In genomic region chr10:112024079-112024478, GRCh38 we compare ENCODE assay signal across 21 cellular contexts.
DNase-seq lines count a peak whose midpoint lies in the region; ATAC-seq, FAIRE-seq and TF ChIP-seq lines count a peak whose summit lies in the region.
"Had no signal": no experiment of that assay in that cellular context is flagged by ENCODE, and none has a peak within 500 bp of the region (broad histone marks: within the 10 kb centered on the region; RNA-seq: fewer than 3 reads in every experiment).

No MANE protein-coding gene starts in this region.

- no peak for TF ChIP-seq RAD21 in A549 (conservative IDR thresholded peaks at IDR 0.05 in 1 of 2, IDR thresholded peaks at IDR 0.05 in 1 of 2)
- TF ChIP-seq RAD21 in IMR-90 (IDR thresholded peaks at IDR 0.05; ENCODE audit: low read length), result no peak

- no peaks in the 10 kb centered on the region for H3K4me1 ChIP-seq in A549
- no peaks in the 10 kb centered on the region for H3K4me1 ChIP-seq in IMR-90 (ENCODE audit: control insufficient read depth, insufficient read depth, low read length)
- H3K4me1 ChIP-seq: BLaER1 treated with 17β-estradiol and CSF1 and Interleukin-3, amounts not matched to agents 10 nM and 100 nM; Caco-2 had no signal

- H3K14ac ChIP-seq in IMR-90 (replicated peaks; ENCODE audit: low read depth, low read length), result no peak overlapping the region

- no peaks in the 10 kb centered on the region for H4K20me1 ChIP-seq in IMR-90 (ENCODE audit: insufficient read depth, low read length)
- H4K20me1 ChIP-seq: BLaER1 treated with 17β-estradiol and CSF1 and Interleukin-3, amounts not matched to agents 10 nM and 100 nM had no signal

- H3K36me3 Mint-ChIP-seq in stimulated activated effector memory CD8-positive, alpha-beta T cell treated with anti-CD3 and anti-CD28 coated beads, Interleukin-12 subunit alpha, Interleukin-12 subunit beta, amount 100 ng/mL, for 72 hours, result no peaks in the 10 kb centered on the region
- H3K36me3 Mint-ChIP-seq in T-helper 17 cell (ENCODE audit: low read depth), result no peaks in the 10 kb centered on the region
- H3K36me3 Mint-ChIP-seq: CD8-positive, alpha-beta T cell had no signal

- H3K4me2 ChIP-seq in A549 (no peak overlapping the region), IMR-90 (ENCODE audit: low read depth, low read length) (no peak overlapping the region)
- H3K4me2 ChIP-seq: BLaER1 treated with 17β-estradiol and CSF1 and Interleukin-3, amounts not matched to agents 10 nM and 100 nM had no signal

- BruUV-seq in IMR-90 (replicated peaks; lab: Mats Ljungman, UMichigan), result no TSS peak

- H2AK5ac ChIP-seq in IMR-90 (ENCODE audit: low read depth, low read length), result no peak overlapping the region

- H3K27me3 ChIP-seq in IMR-90 (ENCODE audit: control insufficient read depth, insufficient read depth, low read length), result no peaks in the 10 kb centered on the region
- H3K27me3 ChIP-seq: BLaER1 treated with 17β-estradiol and CSF1 and Interleukin-3, amounts not matched to agents 10 nM and 100 nM had no signal

- no peaks in the 10 kb centered on the region for H3K79me1 ChIP-seq in IMR-90 (ENCODE audit: low read depth in 1 of 2, low read length in 2 of 2)

- H3K9me3 Mint-ChIP-seq in stimulated activated effector memory CD8-positive, alpha-beta T cell treated with anti-CD3 and anti-CD28 coated beads, Interleukin-12 subunit alpha, Interleukin-12 subunit beta, amount 100 ng/mL, for 72 hours, result peaks cover 5% of the 10 kb centered on the region
- H3K9me3 Mint-ChIP-seq: CD4-positive, alpha-beta T cell had no signal

- H3K23ac ChIP-seq in IMR-90 (ENCODE audit: low read depth, low read length), result no peak overlapping the region

- H2AFZ ChIP-seq in IMR-90 (replicated peaks; ENCODE audit: low read length, poor library complexity), result no peak overlapping the region

- dilution Hi-C loops in IMR-90 (cut with HindIII; ENCODE audit: low sequenced_read_pairs, unreplicated experiment), result no loop called here

- H3K56ac ChIP-seq in IMR-90 (ENCODE audit: extremely low read depth, insufficient read depth, low read length), result no peak overlapping the region

- TF ChIP-seq CTCF in A549 (IDR thresholded peaks at IDR 0.05) (no peak), IMR-90 (conservative IDR thresholded peaks at IDR 0.05; ENCODE audit: low read depth, low read length) (no peak)

- no peak overlapping the region for H3K27ac Mint-ChIP-seq in stimulated activated effector memory CD8-positive, alpha-beta T cell treated with anti-CD3 and anti-CD28 coated beads, Interleukin-12 subunit alpha, Interleukin-12 subunit beta, amount 100 ng/mL, for 72 hours
- H3K27ac Mint-ChIP-seq in T-helper 17 cell, result no peak overlapping the region
- H3K27ac Mint-ChIP-seq: B cell; CD4-positive, alpha-beta T cell; CD8-positive, alpha-beta T cell had no signal

- H3K9ac ChIP-seq in IMR-90 (ENCODE audit: low read depth, low read length), result no peak overlapping the region
- H3K9ac ChIP-seq: BLaER1 treated with 17β-estradiol and CSF1 and Interleukin-3, amounts not matched to agents 10 nM and 100 nM had no signal

- no peak for DNase-seq in A549 (ENCODE audit: low read depth in 1 of 2, low spot score in 1 of 2)
- no peak for DNase-seq in IMR-90
- no peak for DNase-seq in stimulated activated effector memory CD8-positive, alpha-beta T cell treated with anti-CD3 and anti-CD28 coated beads, Interleukin-12 subunit alpha, Interleukin-12 subunit beta, amount 100 ng/mL, for 72 hours (ENCODE audit: low spot score in 2 of 2)
- no peak for DNase-seq in T-helper 17 cell
- DNase-seq in kidney glomerular epithelial cell (lab: John Stamatoyannopoulos, UW), result no peak
- DNase-seq: 8988T; AML-193; Caco-2; Calu3; CD4-positive, alpha-beta T cell; CD8-positive, alpha-beta T cell; DMS79 treated with DMSO at 0.1 percent for 48 hours; GF-D8 had no signal

- H3K9me1 ChIP-seq in IMR-90 (ENCODE audit: insufficient read depth, low read length), result no peaks in the 10 kb centered on the region

- in situ Hi-C loops in IMR-90 (cut with MboI; ENCODE audit: low sequenced_read_pairs), result no loop called here

- ATAC-seq in A549 (no peak), IMR-90 (ENCODE audit: low read depth) (no peak), T-helper 17 cell (no peak)
- peak; percentile 8 for ATAC-seq in stimulated activated effector memory CD8-positive, alpha-beta T cell treated with anti-CD3 and anti-CD28 coated beads, Interleukin-12 subunit alpha, Interleukin-12 subunit beta, amount 100 ng/mL, for 72 hours
- ATAC-seq: CD8-positive, alpha-beta T cell had no signal

- H4K5ac ChIP-seq in IMR-90 (ENCODE audit: low read depth, low read length), result no peak overlapping the region

- H2BK5ac ChIP-seq in IMR-90 (ENCODE audit: low read depth, low read length, poor library complexity, severe bottlenecking), result no peak overlapping the region

- TF ChIP-seq POLR2A in A549 (IDR thresholded peaks at IDR 0.05; ENCODE audit: low read length) (no peak), IMR-90 (IDR thresholded peaks at IDR 0.05; ENCODE audit: low read depth, low read length) (no peak)

- H2AK9ac ChIP-seq in IMR-90 (replicated peaks; ENCODE audit: low read depth, low read length, poor library complexity), result no peak overlapping the region

- H3K27ac ChIP-seq in A549 (no peak overlapping the region), IMR-90 (ENCODE audit: insufficient read depth, low read length) (no peak overlapping the region)
- H3K27ac ChIP-seq: BLaER1 treated with 17β-estradiol and CSF1 and Interleukin-3, amounts not matched to agents 10 nM and 100 nM; C4-2B had no signal

- no peak overlapping the region for H4K91ac ChIP-seq in IMR-90 (ENCODE audit: insufficient read depth, low read depth, low read length)

- no peaks in the 10 kb centered on the region for H3K27me3 Mint-ChIP-seq in T-helper 17 cell
- H3K27me3 Mint-ChIP-seq: B cell; CD4-positive, alpha-beta T cell had no signal

- no peak for FAIRE-seq in A549 (lab: Jason Lieb, UNC)
- FAIRE-seq: A204.1, D721Med, G401.6, GM12891, GM19239 had no signal

- H2BK120ac ChIP-seq in IMR-90 (ENCODE audit: low read depth, low read length), result no peak overlapping the region

- no peak overlapping the region for H4K8ac ChIP-seq in IMR-90 (ENCODE audit: low read depth in 2 of 2, low read length in 2 of 2)

- H2BK15ac ChIP-seq in IMR-90 (ENCODE audit: low read depth, low read length), result no peak overlapping the region

- no peak overlapping the region for H3K4me3 ChIP-seq in A549
- H3K4me3 ChIP-seq in IMR-90 (ENCODE audit: insufficient read depth, low read depth, low read length), result no peak overlapping the region
- H3K4me3 ChIP-seq: BLaER1 treated with 17β-estradiol and CSF1 and Interleukin-3, amounts not matched to agents 10 nM and 100 nM had no signal

- CTCF ChIA-PET in A549 (lab: Yijun Ruan, JAX) (no interaction called here), IMR-90 (lab: Yijun Ruan, JAX) (no interaction called here)

- H3K18ac ChIP-seq in IMR-90 (ENCODE audit: low read depth, low read length), result no peak overlapping the region

- no peak overlapping the region for H2BK20ac ChIP-seq in IMR-90 (ENCODE audit: low read depth, low read length)

- H3K9me3 ChIP-seq in A549, result no peaks in the 10 kb centered on the region
- H3K9me3 ChIP-seq in IMR-90 (ENCODE audit: control insufficient read depth, insufficient read depth, low read length), result peaks cover 20% of the 10 kb centered on the region
- H3K9me3 ChIP-seq in T-helper 17 cell (ENCODE audit: control insufficient read depth, low read length, poor library complexity, severe bottlenecking), result no peaks in the 10 kb centered on the region
- H3K9me3 ChIP-seq: Caco-2 had no signal

- H3K4me3 Mint-ChIP-seq in stimulated activated effector memory CD8-positive, alpha-beta T cell treated with anti-CD3 and anti-CD28 coated beads, Interleukin-12 subunit alpha, Interleukin-12 subunit beta, amount 100 ng/mL, for 72 hours, result no peak overlapping the region
- H3K4me3 Mint-ChIP-seq in T-helper 17 cell, result no peak overlapping the region
- H3K4me3 Mint-ChIP-seq: B cell; CD4-positive, alpha-beta T cell; CD8-positive, alpha-beta T cell had no signal

- no peak overlapping the region for H3K4ac ChIP-seq in IMR-90 (ENCODE audit: low read depth, low read length)

- no peaks in the 10 kb centered on the region for H3K4me1 Mint-ChIP-seq in stimulated activated effector memory CD8-positive, alpha-beta T cell treated with anti-CD3 and anti-CD28 coated beads, Interleukin-12 subunit alpha, Interleukin-12 subunit beta, amount 100 ng/mL, for 72 hours
- no peaks in the 10 kb centered on the region for H3K4me1 Mint-ChIP-seq in T-helper 17 cell
- H3K4me1 Mint-ChIP-seq: B cell had no signal

- POLR2A ChIA-PET in A549 (lab: Yijun Ruan, JAX) (no interaction called here), IMR-90 (lab: Charles Lee; ENCODE audit: unreplicated experiment) (no interaction called here)

- intact Hi-C loops in IMR-90 (cut with micrococcal nuclease), result no loop called here

- no peaks in the 10 kb centered on the region for H3K36me3 ChIP-seq in IMR-90 (ENCODE audit: control insufficient read depth, insufficient read depth, low read length)
- H3K36me3 ChIP-seq: BLaER1 treated with 17β-estradiol and CSF1 and Interleukin-3, amounts not matched to agents 10 nM and 100 nM had no signal

- TF ChIP-seq EP300 in A549 (IDR thresholded peaks at IDR 0.05), result no peak

TF ChIP-seq in A549, 52 proteins besides CTCF, POLR2A, EP300 and RAD21 (continues in another document):
- TF ChIP-seq MAFK (IDR thresholded peaks at IDR 0.05; ENCODE audit: partially characterized antibody), result peak; percentile 44
- TF ChIP-seq EHMT2 (IDR thresholded peaks at IDR 0.05; ENCODE audit: low read depth), result no peak
- TF ChIP-seq HEYL (CRISPR knock-in tag; IDR thresholded peaks at IDR 0.05), result no peak
- peak; percentile 60; the same call in 1 of the 2 replicates for TF ChIP-seq NFE2L2 (conservative IDR thresholded peaks at IDR 0.05; ENCODE audit: low read length)
- TF ChIP-seq GATA3 (IDR thresholded peaks at IDR 0.05; ENCODE audit: borderline replicate concordance), result no peak

TF ChIP-seq in IMR-90, 13 proteins besides CTCF, POLR2A, EP300 and RAD21:
- TF ChIP-seq MAFK (IDR thresholded peaks at IDR 0.05; ENCODE audit: low read depth, low read length) (no peak), MXI1 (IDR thresholded peaks at IDR 0.05; ENCODE audit: borderline replicate concordance, low read depth, low read length) (no peak), MAZ (IDR thresholded peaks at IDR 0.05; ENCODE audit: borderline replicate concordance, low read depth, low read length) (no peak), SMC3 (IDR thresholded peaks at IDR 0.05; ENCODE audit: low read depth, low read length) (no peak), NFE2L2 (IDR thresholded peaks at IDR 0.05; ENCODE audit: low read depth, low read length) (0 out of 2 replicates have a peak, but pooled peaks have one; percentile 27)
